In the genomic region with DNA sequence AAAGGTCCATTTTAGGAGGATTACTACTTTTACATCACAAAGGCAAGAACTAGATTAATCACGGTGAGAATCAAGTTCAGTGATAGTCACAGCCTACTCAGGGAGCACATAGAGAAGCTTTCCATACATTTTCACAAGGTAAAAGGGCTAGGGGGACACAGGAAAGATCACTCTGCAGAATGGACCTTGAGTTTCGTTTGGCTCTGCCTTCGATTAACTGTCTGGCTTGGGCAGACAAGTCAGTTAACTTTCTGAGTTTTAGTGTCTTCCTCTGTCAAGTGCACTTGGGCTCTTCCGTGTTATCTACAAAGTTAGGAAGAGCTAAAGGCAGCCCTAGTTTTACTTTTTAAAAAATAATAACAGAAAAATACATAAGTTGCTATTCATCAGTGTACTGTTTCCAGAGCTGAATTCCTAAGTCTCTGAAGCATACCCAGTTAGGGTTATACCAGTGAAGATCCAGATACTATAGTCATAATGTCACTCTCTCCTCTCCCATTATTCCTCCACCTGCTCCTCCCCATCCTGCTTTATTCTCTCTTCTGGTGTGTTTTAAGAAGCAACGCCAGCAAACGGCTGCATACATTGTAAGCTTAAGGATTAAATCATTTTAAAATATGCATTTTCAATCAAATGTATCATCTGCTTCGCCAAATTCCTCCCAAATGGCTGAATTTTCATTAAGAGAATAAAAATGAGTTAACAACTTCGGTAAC, we compare ENCODE assay signal across 8 cellular contexts. TPM values are rescaled to one million over a fixed set of nuclear protein-coding genes. Genes with fewer than 3 reads are reported as not detected.
DNase-seq lines count a peak whose midpoint lies in the region; ATAC-seq and TF ChIP-seq lines count a peak whose summit lies in the region.

No MANE protein-coding gene starts in this region.

- ATAC-seq in GM23338, result no peak
- no peak for ATAC-seq in stimulated activated naive B cell treated with anti-CD40 and anti-IgM and Interleukin-4, amounts not matched to agents 10 μg/mL and 1 μg/mL and 100 μg/mL, for 72 hours (replicated peaks)
- ATAC-seq in HG02678 (IDR thresholded peaks at IDR 0.05; ENCODE audit: unreplicated experiment), result no peak
- ATAC-seq in GM21786 (IDR thresholded peaks at IDR 0.05; ENCODE audit: unreplicated experiment), result no peak

- intact Hi-C loops in activated T-helper 1 cell treated with anti-CD3 and anti-CD28 coated beads, Interleukin-12 subunit alpha, Interleukin-12 subunit beta, Interleukin-2, Interleukin-4 antibody, amounts not matched to agents 30 ng/mL and 10 ng/mL and 1 ng/mL, durations not matched to agents 14 hours and 24 hours and 36 hours (cut with micrococcal nuclease), result loop anchor here (10.0 kb wide), 3 partner anchors 69 to 1739 kb away; a partner anchor contains a TSS

- H3K27me3 Mint-ChIP-seq in GM23338 (ENCODE audit: insufficient read depth, low read depth, poor library complexity), result peaks cover 5% of the 10 kb centered on the region
- H3K27me3 Mint-ChIP-seq in activated T-helper 1 cell treated with anti-CD3 and anti-CD28 coated beads, Interleukin-12 subunit alpha, Interleukin-12 subunit beta, Interleukin-2, Interleukin-4 antibody, amounts not matched to agents 30 ng/mL and 10 ng/mL and 1 ng/mL, durations not matched to agents 14 hours and 24 hours and 36 hours (ENCODE audit: insufficient read depth), result no peaks in the 10 kb centered on the region
- no peaks in the 10 kb centered on the region for H3K27me3 Mint-ChIP-seq in stimulated activated naive B cell treated with anti-CD40 and anti-IgM and Interleukin-4, amounts not matched to agents 10 μg/mL and 1 μg/mL and 100 μg/mL, for 72 hours

- peak overlapping the region; percentile 92 for H3K4me3 Mint-ChIP-seq in GM23338
- peak overlapping the region; percentile 98 for H3K4me3 Mint-ChIP-seq in activated T-helper 1 cell treated with anti-CD3 and anti-CD28 coated beads, Interleukin-12 subunit alpha, Interleukin-12 subunit beta, Interleukin-2, Interleukin-4 antibody, amounts not matched to agents 30 ng/mL and 10 ng/mL and 1 ng/mL, durations not matched to agents 14 hours and 24 hours and 36 hours
- peak overlapping the region; percentile 93 to 99 for H3K4me3 Mint-ChIP-seq in stimulated activated naive B cell treated with anti-CD40 and anti-IgM and Interleukin-4, amounts not matched to agents 10 μg/mL and 1 μg/mL and 100 μg/mL, for 72 hours

- H3K36me3 ChIP-seq in GM23338 (ENCODE audit: insufficient read depth), result no peaks in the 10 kb centered on the region

- peak overlapping the region; percentile 72 for H3K27ac Mint-ChIP-seq in GM23338
- peak overlapping the region; percentile 59 for H3K27ac Mint-ChIP-seq in activated T-helper 1 cell treated with anti-CD3 and anti-CD28 coated beads, Interleukin-12 subunit alpha, Interleukin-12 subunit beta, Interleukin-2, Interleukin-4 antibody, amounts not matched to agents 30 ng/mL and 10 ng/mL and 1 ng/mL, durations not matched to agents 14 hours and 24 hours and 36 hours
- peak overlapping the region; percentile 91 for H3K27ac Mint-ChIP-seq in stimulated activated naive B cell treated with anti-CD40 and anti-IgM and Interleukin-4, amounts not matched to agents 10 μg/mL and 1 μg/mL and 100 μg/mL, for 72 hours

- CTCF ChIA-PET in AG04449 (lab: Yijun Ruan, JAX), result interaction anchor here (0.9 to 1.3 kb wide), 2 partner anchors 19 to 69 kb away, joined by 3 read pairs; no protein-coding TSS in a partner anchor

- no peaks in the 10 kb centered on the region for H3F3A ChIP-seq in GM23338 (replicated peaks; ENCODE audit: low read depth)

- TF ChIP-seq CTCF in AG04449 (IDR thresholded peaks at IDR 0.05; ENCODE audit: insufficient read depth, low read length, missing control alignments) (no peak), GM23338 (conservative IDR thresholded peaks at IDR 0.05; ENCODE audit: low read depth in 2 of 2) (no peak)

- no peaks in the 10 kb centered on the region; the same call in 2 of the 3 replicates for H3K36me3 Mint-ChIP-seq in GM23338 (ENCODE audit: low read depth)
- H3K36me3 Mint-ChIP-seq in activated T-helper 1 cell treated with anti-CD3 and anti-CD28 coated beads, Interleukin-12 subunit alpha, Interleukin-12 subunit beta, Interleukin-2, Interleukin-4 antibody, amounts not matched to agents 30 ng/mL and 10 ng/mL and 1 ng/mL, durations not matched to agents 14 hours and 24 hours and 36 hours (ENCODE audit: low read depth), result peaks cover 3% of the 10 kb centered on the region
- H3K36me3 Mint-ChIP-seq in stimulated activated naive B cell treated with anti-CD40 and anti-IgM and Interleukin-4, amounts not matched to agents 10 μg/mL and 1 μg/mL and 100 μg/mL, for 72 hours, result peaks cover 5 to 9% of the 10 kb centered on the region in 2 donors

- no peaks in the 10 kb centered on the region for H3K27me3 ChIP-seq in GM23338 (ENCODE audit: insufficient read depth)

- peaks cover 73% of the 10 kb centered on the region for H3K79me2 ChIP-seq in GM23338 (replicated peaks; ENCODE audit: insufficient read depth)

- no peaks in the 10 kb centered on the region for H3K9me2 ChIP-seq in GM23338 (ENCODE audit: insufficient read depth)

- DNase-seq in AG04449 (ENCODE audit: low read depth, low spot score) (no peak), GM23338 (ENCODE audit: low spot score) (no peak)
- DNase-seq in activated T-helper 1 cell treated with anti-CD3 and anti-CD28 coated beads, Interleukin-12 subunit alpha, Interleukin-12 subunit beta, Interleukin-2, Interleukin-4 antibody, amounts not matched to agents 30 ng/mL and 10 ng/mL and 1 ng/mL, durations not matched to agents 14 hours and 24 hours and 36 hours (ENCODE audit: low spot score), result no peak
- DNase-seq in stimulated activated naive B cell treated with anti-CD40 and anti-IgM and Interleukin-4, amounts not matched to agents 10 μg/mL and 1 μg/mL and 100 μg/mL, for 72 hours, result no peak
- no peak for DNase-seq in activated CD4-positive, CD25-positive, alpha-beta regulatory T cell treated with anti-CD3 and anti-CD28 coated beads, Interleukin-2, amount 50 U/mL, for 72 hours

- H3K4me3 ChIP-seq in AG04449 (ENCODE audit: low read depth, low read length), result peak overlapping the region; percentile 88
- peak overlapping the region; percentile 51 for H3K4me3 ChIP-seq in GM23338
- H3K4me3 ChIP-seq in iPS-18c (ENCODE audit: insufficient read depth, low read depth, low read length), result peak overlapping the region; percentile 66

- no peaks in the 10 kb centered on the region for H3K9me3 Mint-ChIP-seq in GM23338
- no peaks in the 10 kb centered on the region for H3K9me3 Mint-ChIP-seq in activated T-helper 1 cell treated with anti-CD3 and anti-CD28 coated beads, Interleukin-12 subunit alpha, Interleukin-12 subunit beta, Interleukin-2, Interleukin-4 antibody, amounts not matched to agents 30 ng/mL and 10 ng/mL and 1 ng/mL, durations not matched to agents 14 hours and 24 hours and 36 hours
- H3K9me3 Mint-ChIP-seq in stimulated activated naive B cell treated with anti-CD40 and anti-IgM and Interleukin-4, amounts not matched to agents 10 μg/mL and 1 μg/mL and 100 μg/mL, for 72 hours, result no peaks in the 10 kb centered on the region

- peak overlapping the region; percentile 85 for H3K4me2 ChIP-seq in GM23338

- peaks cover 40% of the 10 kb centered on the region for H3K4me1 Mint-ChIP-seq in GM23338
- peaks cover 42% of the 10 kb centered on the region for H3K4me1 Mint-ChIP-seq in activated T-helper 1 cell treated with anti-CD3 and anti-CD28 coated beads, Interleukin-12 subunit alpha, Interleukin-12 subunit beta, Interleukin-2, Interleukin-4 antibody, amounts not matched to agents 30 ng/mL and 10 ng/mL and 1 ng/mL, durations not matched to agents 14 hours and 24 hours and 36 hours (ENCODE audit: low read depth)
- peaks cover 14 to 35% of the 10 kb centered on the region in 2 donors for H3K4me1 Mint-ChIP-seq in stimulated activated naive B cell treated with anti-CD40 and anti-IgM and Interleukin-4, amounts not matched to agents 10 μg/mL and 1 μg/mL and 100 μg/mL, for 72 hours

- POLR2A ChIA-PET in AG04449 (lab: Yijun Ruan, JAX), result interaction anchor here (0.9 kb wide), 1 partner anchor 33 kb away, joined by 3 read pairs; no protein-coding TSS in a partner anchor

- no peaks in the 10 kb centered on the region for H3K9me3 ChIP-seq in iPS-18c (ENCODE audit: control insufficient read depth, insufficient read depth, low read length)

- H3K27ac ChIP-seq in GM23338 (ENCODE audit: low read depth), result peak overlapping the region; percentile 85; the same call in 1 of the 2 replicates

- H3K4me1 ChIP-seq in GM23338 (ENCODE audit: insufficient read depth), result peaks cover 42% of the 10 kb centered on the region

- no peak overlapping the region for H2AFZ ChIP-seq in GM23338

- peaks cover 22% of the 10 kb centered on the region for H4K20me1 ChIP-seq in GM23338 (replicated peaks; ENCODE audit: insufficient read depth)

TF ChIP-seq in GM23338, 12 proteins besides CTCF, POLR2A, EP300 and RAD21 (continues in another document):
- TF ChIP-seq ZNF331 (CRISPR knock-in tag; IDR thresholded peaks at IDR 0.05; ENCODE audit: low read depth), result no peak
- TF ChIP-seq, protein P1, sequence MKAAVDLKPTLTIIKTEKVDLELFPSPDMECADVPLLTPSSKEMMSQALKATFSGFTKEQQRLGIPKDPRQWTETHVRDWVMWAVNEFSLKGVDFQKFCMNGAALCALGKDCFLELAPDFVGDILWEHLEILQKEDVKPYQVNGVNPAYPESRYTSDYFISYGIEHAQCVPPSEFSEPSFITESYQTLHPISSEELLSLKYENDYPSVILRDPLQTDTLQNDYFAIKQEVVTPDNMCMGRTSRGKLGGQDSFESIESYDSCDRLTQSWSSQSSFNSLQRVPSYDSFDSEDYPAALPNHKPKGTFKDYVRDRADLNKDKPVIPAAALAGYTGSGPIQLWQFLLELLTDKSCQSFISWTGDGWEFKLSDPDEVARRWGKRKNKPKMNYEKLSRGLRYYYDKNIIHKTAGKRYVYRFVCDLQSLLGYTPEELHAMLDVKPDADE (IDR thresholded peaks at IDR 0.05), result no peak
- TF ChIP-seq ZNF114 (CRISPR knock-in tag; IDR thresholded peaks at IDR 0.05), result no peak
- no peak for TF ChIP-seq STAT1 (IDR thresholded peaks at IDR 0.05; ENCODE audit: unreplicated experiment)
- TF ChIP-seq EZH2phosphoT487 (IDR thresholded peaks at IDR 0.05; ENCODE audit: unreplicated experiment), result no peak

RNA-seq across cellular contexts. Expression of a gene that starts 1.7 kb away (rescaled TPM):
- total RNA-seq in GM23338 (2014; rRNA removed; shearing (Covaris generic)), result 93.1 and 100 TPM in 2 replicates
- 89.2 and 104 TPM in 2 replicates for polyA plus RNA-seq in GM23338 (2016; fragmentation: Nextera tagmentation; extraction: Ambion mirVana)
- total RNA-seq in activated T-helper 1 cell treated with anti-CD3 and anti-CD28 coated beads, Interleukin-12 subunit alpha, Interleukin-12 subunit beta, Interleukin-2, Interleukin-4 antibody, amounts not matched to agents 30 ng/mL and 10 ng/mL and 1 ng/mL, durations not matched to agents 14 hours and 24 hours and 36 hours, result 47.6 and 51.6 TPM in 2 replicates

RNA-seq across cellular contexts. Expression of a gene that starts 2.5 kb away (rescaled TPM):
- 16.1 and 28.0 TPM in 2 replicates for total RNA-seq in GM23338 (2014; rRNA removed; shearing (Covaris generic))
- polyA plus RNA-seq in GM23338 (2016; fragmentation: Nextera tagmentation; extraction: Ambion mirVana), result 66.7 and 70.2 TPM in 2 replicates
- total RNA-seq in activated T-helper 1 cell treated with anti-CD3 and anti-CD28 coated beads, Interleukin-12 subunit alpha, Interleukin-12 subunit beta, Interleukin-2, Interleukin-4 antibody, amounts not matched to agents 30 ng/mL and 10 ng/mL and 1 ng/mL, durations not matched to agents 14 hours and 24 hours and 36 hours, result 14.6 and 17.6 TPM in 2 replicates
